ENCODE assay signal across 11 cellular contexts in the genomic region with DNA sequence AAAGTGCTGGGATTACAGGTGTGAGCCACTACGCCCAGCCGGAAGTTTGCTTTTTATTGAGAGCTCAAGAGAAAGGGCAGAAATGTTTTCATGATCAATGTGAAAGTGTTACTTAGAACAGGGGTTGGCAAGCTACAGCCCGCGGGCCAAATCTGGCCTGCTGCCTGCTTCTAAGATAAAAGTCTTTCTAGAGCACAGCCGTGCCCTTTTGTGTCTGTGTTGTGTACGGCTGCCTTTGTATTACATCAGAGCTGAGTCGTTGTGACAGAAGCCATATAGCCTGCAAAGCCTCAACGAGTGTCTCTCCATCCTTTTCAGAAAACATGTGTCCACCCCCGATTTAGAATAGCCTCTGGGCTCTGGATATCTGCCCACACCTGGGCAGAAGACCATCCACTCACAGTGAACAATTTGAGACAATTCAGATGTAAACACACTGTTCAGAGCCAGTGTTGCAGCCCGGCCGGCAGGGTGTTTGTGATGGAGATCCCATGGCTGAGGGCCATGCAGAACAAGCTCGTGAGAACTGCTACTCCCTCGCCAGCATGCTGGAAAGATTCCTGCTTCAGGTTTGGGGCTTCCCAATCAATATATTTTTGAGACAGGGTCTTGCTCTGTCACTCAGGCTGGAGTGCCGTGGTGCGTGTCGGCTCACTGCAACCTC. TPM values are rescaled to one million over a fixed set of nuclear protein-coding genes. Genes with fewer than 3 reads are reported as not detected.
DNase-seq lines count a peak whose midpoint lies in the region; TF ChIP-seq lines count a peak whose summit lies in the region.
"Had no signal": no experiment of that assay in that cellular context is flagged by ENCODE, and none has a peak within 500 bp of the region (broad histone marks: within the 10 kb centered on the region; RNA-seq: fewer than 3 reads in every experiment).

No MANE protein-coding gene starts in this region.

- no peaks in the 10 kb centered on the region for H3K79me1 ChIP-seq in mesendoderm (ENCODE audit: low read length)

- TF ChIP-seq POLR2A in adrenal gland (IDR thresholded peaks at IDR 0.05), result no peak

- peak overlapping the region; percentile 71 for H4K5ac ChIP-seq in mesendoderm (ENCODE audit: low read length)

- no peak overlapping the region for H3K4me2 ChIP-seq in mesendoderm (ENCODE audit: low read length)

- H3K36me3 ChIP-seq in adrenal gland (replicated peaks in 1 of 2), result no peaks in the 10 kb centered on the region
- H3K36me3 ChIP-seq in mesendoderm (ENCODE audit: control insufficient read depth, insufficient read depth, low read length), result no peaks in the 10 kb centered on the region
- no peaks in the 10 kb centered on the region for H3K36me3 ChIP-seq in WERI-Rb-1

- H3K4me3 ChIP-seq in adrenal gland (no peak overlapping the region), mesendoderm (ENCODE audit: low read length) (no peak overlapping the region), WERI-Rb-1 (ENCODE audit: low read depth, low read length) (no peak overlapping the region)

- H3K4me1 ChIP-seq in adrenal gland (replicated peaks in 1 of 2) (no peaks in the 10 kb centered on the region), mesendoderm (ENCODE audit: control insufficient read depth, low read depth, low read length) (no peaks in the 10 kb centered on the region)

- H4K8ac ChIP-seq in mesendoderm (ENCODE audit: low read depth, low read length), result no peak overlapping the region

- H3K27ac ChIP-seq in adrenal gland (no peak overlapping the region), mesendoderm (ENCODE audit: low read depth, low read length) (no peak overlapping the region), WERI-Rb-1 (no peak overlapping the region)

- H3K56ac ChIP-seq in mesendoderm (ENCODE audit: low read length), result no peak overlapping the region

- peak; percentile 63 for DNase-seq in ELF-1 (ENCODE audit: low read depth, low spot score)
- DNase-seq in NCI-H345 (lab: John Stamatoyannopoulos, UW), result peak; percentile 68
- DNase-seq in adrenal gland, result peak in 5 of 7 donors; percentile 26 to 75 (median 41)
- no peak for DNase-seq in mesendoderm
- no peak for DNase-seq in WERI-Rb-1
- DNase-seq in activated effector memory CD4-positive, alpha-beta T cell treated with anti-CD3 and anti-CD28 coated beads, Interleukin-2, amount 50 U/mL, for 16 hours, result no peak
- no peak for DNase-seq in effector CD8-positive, alpha-beta T cell (lab: John Stamatoyannopoulos, UW)
- DNase-seq in SHP77 (lab: John Stamatoyannopoulos, UW), result no peak
- DNase-seq: islet precursor cell had no signal

- H3K9ac ChIP-seq in mesendoderm (ENCODE audit: low read length), result no peak overlapping the region

- H3K9me3 ChIP-seq in adrenal gland (replicated peaks in 1 of 3) (no peaks in the 10 kb centered on the region), WERI-Rb-1 (ENCODE audit: severe bottlenecking) (peaks cover 4% of the 10 kb centered on the region)

- intact Hi-C loops in adrenal gland (cut with DNase I), result no loop called here

- no peaks in the 10 kb centered on the region for H3K79me2 ChIP-seq in mesendoderm (ENCODE audit: control insufficient read depth, insufficient read depth, low read length)

- no peak for TF ChIP-seq CTCF in adrenal gland (IDR thresholded peaks at IDR 0.05)
- no peak for TF ChIP-seq CTCF in WERI-Rb-1 (IDR thresholded peaks at IDR 0.05; ENCODE audit: low read depth, low read length)

- H2BK120ac ChIP-seq in mesendoderm (ENCODE audit: low read depth, low read length), result no peak overlapping the region

- no peak overlapping the region for H3K18ac ChIP-seq in mesendoderm (ENCODE audit: low read length)

- no peak overlapping the region for H2BK15ac ChIP-seq in mesendoderm (replicated peaks; ENCODE audit: low read depth)

- WGBS in adrenal gland, 4 donors, result 63 to 70% (median 66%) methylated on average over 13 to 16 of the region's 16 CpGs
- no CpG with 5 or more reads among the region's 16 CpGs for WGBS in mesendoderm (ENCODE audit: extremely low coverage, insufficient coverage, low lambda C conversion rate)

- H3K23ac ChIP-seq in mesendoderm (ENCODE audit: low read length), result no peak overlapping the region

- no peak overlapping the region for H2BK5ac ChIP-seq in mesendoderm (ENCODE audit: low read length)

- H3K4ac ChIP-seq in mesendoderm (ENCODE audit: low read depth, low read length), result no peak overlapping the region

- no peaks in the 10 kb centered on the region for H3K27me3 ChIP-seq in adrenal gland
- no peaks in the 10 kb centered on the region for H3K27me3 ChIP-seq in mesendoderm (ENCODE audit: insufficient read depth, low read length, poor library complexity)
- H3K27me3 ChIP-seq in WERI-Rb-1 (ENCODE audit: insufficient read depth, low read depth, severe bottlenecking), result no peaks in the 10 kb centered on the region

- H2AK5ac ChIP-seq in mesendoderm (ENCODE audit: low read length), result no peak overlapping the region

RNA-seq across cellular contexts. Expression of a gene that starts 28.8 kb away (rescaled TPM):
- total RNA-seq in adrenal gland, result 1 to 10 TPM in 6 of 8 donors, under 1 TPM in 2; 0.69 to 6.0 (median 1.5) TPM
- polyA plus RNA-seq in adrenal gland, result 1 to 10 TPM; 1.3 to 2.0 (median 1.4) TPM
- polyA plus RNA-seq in mesendoderm (2013, experiment 1 of 2), result 0.24 TPM
- 0.15 TPM for polyA plus RNA-seq in mesendoderm (2013, experiment 2 of 2)
- total RNA-seq: endothelial cell of umbilical vein; T-helper 2 cell treated with Interferon-gamma antibody and Interleukin-4, amounts not matched to agents 100 ng/mL and 5 ng/mL, for 36 hours had no signal

RNA-seq across cellular contexts. Expression of a gene that starts 29.4 kb away (rescaled TPM):
- 10 to 100 TPM in 4 of 8 donors, 1 to 10 TPM in 4; 4.1 to 13.5 (median 9.4) TPM for total RNA-seq in adrenal gland
- 10 to 100 TPM in 2 of 3 donors, 1 to 10 TPM in 1; 9.1 to 16.6 (median 14.2) TPM for polyA plus RNA-seq in adrenal gland
- 0.29 TPM for polyA plus RNA-seq in mesendoderm (2013, experiment 1 of 2)
- 0.29 TPM for polyA plus RNA-seq in mesendoderm (2013, experiment 2 of 2)

Comparison
In these comparisons a context has a peak if more than half of its experiments do, and no peak if none do; other contexts are left out.
1. DNase-seq: peak in ELF-1 (single experiment), NCI-H345 (single experiment) and adrenal gland (5 of 7); none in mesendoderm (single experiment), WERI-Rb-1 (single experiment), activated effector memory CD4-positive, alpha-beta T cell treated with anti-CD3 and anti-CD28 coated beads, Interleukin-2, amount 50 U/mL, for 16 hours (single experiment), effector CD8-positive, alpha-beta T cell (single experiment) and SHP77 (0 of 2).